In genomic region chr18:22020867-22021370, GRCh38 we compare ENCODE assay signal across 17 cellular contexts.
A peak's percentile ranks its signal among the peaks of the same experiment; 100 is the strongest.
DNase-seq lines count a peak whose midpoint lies in the region; ATAC-seq, FAIRE-seq and TF ChIP-seq lines count a peak whose summit lies in the region.
"Had no signal": no experiment of that assay in that cellular context is flagged by ENCODE, and none has a peak within 500 bp of the region (broad histone marks: within the 10 kb centered on the region; RNA-seq: fewer than 3 reads in every experiment).

No MANE protein-coding gene starts in this region.

- H3K36me3 ChIP-seq in HepG2 (replicated peaks in 1 of 2; ENCODE audit: control insufficient read depth in 1 of 2, insufficient read depth in 2 of 2, low read length in 2 of 2), result no peaks in the 10 kb centered on the region
- H3K36me3 ChIP-seq: BLaER1 treated with 17β-estradiol and CSF1 and Interleukin-3, amounts not matched to agents 10 nM and 100 nM had no signal

- TF ChIP-seq RAD21 in HepG2 (CRISPR knock-in tag; IDR thresholded peaks at IDR 0.05), result no peak

- peak overlapping the region; percentile 94 for H3K4me2 ChIP-seq in HepG2 (ENCODE audit: low read depth, low read length)
- H3K4me2 ChIP-seq: BLaER1 treated with 17β-estradiol and CSF1 and Interleukin-3, amounts not matched to agents 10 nM and 100 nM; KMS-11 had no signal

- TF ChIP-seq POLR2A in HepG2 (IDR thresholded peaks at IDR 0.05; ENCODE audit: insufficient read depth in 1 of 2, low read depth in 2 of 2, low read length in 2 of 2), result no peak

- no peak for FAIRE-seq in HepG2 (lab: Jason Lieb, UNC)

- 0 out of 2 replicates have a peak overlapping the region, but pooled peaks have one; percentile 12 for H3K9ac ChIP-seq in HepG2 (ENCODE audit: insufficient read depth, low read depth, low read length)
- H3K9ac ChIP-seq: BLaER1 treated with 17β-estradiol and CSF1 and Interleukin-3, amounts not matched to agents 10 nM and 100 nM; KMS-11 had no signal

- H3K27ac Mint-ChIP-seq in nephron progenitor cell, result peak overlapping the region; percentile 96
- H3K27ac Mint-ChIP-seq in type B pancreatic cell, result peak overlapping the region; percentile 76

- POLR2A ChIA-PET in HepG2 (lab: Yijun Ruan, JAX), result interaction anchor here (1.3 to 2.4 kb wide), 4 partner anchors 19 to 40 kb away, joined by 3 to 8 read pairs (median 6); no protein-coding TSS in a partner anchor

- intact Hi-C loops in HepG2 (cut with micrococcal nuclease; ENCODE audit: unreplicated experiment), result loop anchor here (2.0 to 10.0 kb wide), 2 partner anchors 16 to 154 kb away; no protein-coding TSS in a partner anchor

- no peaks in the 10 kb centered on the region for H3K27me3 ChIP-seq in HepG2 (ENCODE audit: control insufficient read depth in 1 of 2, insufficient read depth in 2 of 2, low read length in 2 of 2)
- H3K27me3 ChIP-seq: BLaER1 treated with 17β-estradiol and CSF1 and Interleukin-3, amounts not matched to agents 10 nM and 100 nM had no signal

- H3K4me3 Mint-ChIP-seq in nephron progenitor cell (peak overlapping the region; percentile 46), type B pancreatic cell (peak overlapping the region; percentile 4)

- BruUV-seq in HepG2 (replicated peaks; lab: Mats Ljungman, UMichigan), result no TSS peak

- ATAC-seq in HepG2 (peak; percentile 10), HG03457 (IDR thresholded peaks at IDR 0.05; ENCODE audit: unreplicated experiment) (no peak), GM18870 (IDR thresholded peaks at IDR 0.05; ENCODE audit: unreplicated experiment) (no peak)

- WGBS in HepG2 (ENCODE audit: low lambda C conversion rate), result 6% methylated on average over 5 of the region's 7 CpGs

- H3K9me3 ChIP-seq in HepG2 (ENCODE audit: low read length), result no peaks in the 10 kb centered on the region

- H3K36me3 Mint-ChIP-seq in nephron progenitor cell (ENCODE audit: low read depth), result no peaks in the 10 kb centered on the region
- H3K36me3 Mint-ChIP-seq in type B pancreatic cell, result peaks cover 3% of the 10 kb centered on the region

- peaks cover 57% of the 10 kb centered on the region for H3K4me1 ChIP-seq in HepG2 (ENCODE audit: insufficient read depth, low read length)

- in situ Hi-C loops in HepG2 (cut with HindIII; ENCODE audit: extremely low pct_ligation_motif_present, low pct_unique_long_range_greater_than_20kb), result no loop called here

- H3K79me2 ChIP-seq in HepG2 (ENCODE audit: insufficient read depth, low read length), result no peaks in the 10 kb centered on the region

- H3K9me3 Mint-ChIP-seq in nephron progenitor cell (peaks cover 13% of the 10 kb centered on the region), type B pancreatic cell (peaks cover 5% of the 10 kb centered on the region)

- H4K20me1 ChIP-seq in HepG2 (ENCODE audit: insufficient read depth, low read length), result no peaks in the 10 kb centered on the region
- H4K20me1 ChIP-seq: BLaER1 treated with 17β-estradiol and CSF1 and Interleukin-3, amounts not matched to agents 10 nM and 100 nM had no signal

- H2AFZ ChIP-seq in HepG2 (ENCODE audit: low read length), result no peak overlapping the region

- H3K27me3 Mint-ChIP-seq in nephron progenitor cell (ENCODE audit: low read depth, poor library complexity) (peaks cover 4% of the 10 kb centered on the region), type B pancreatic cell (no peaks in the 10 kb centered on the region)

- TF ChIP-seq EP300 in HepG2 (IDR thresholded peaks at IDR 0.05; ENCODE audit: low read depth in 2 of 2, low read length in 2 of 2), result no peak
- TF ChIP-seq EP300 in HepG2 (CRISPR knock-in tag; IDR thresholded peaks at IDR 0.05; ENCODE audit: borderline replicate concordance), result no peak; the same call in 1 of the 2 replicates

- H3K27ac ChIP-seq in HepG2 (ENCODE audit: extremely low read length, insufficient read depth, low read length), result peak overlapping the region; percentile 62
- H3K27ac ChIP-seq: BLaER1 treated with 17β-estradiol and CSF1 and Interleukin-3, amounts not matched to agents 10 nM and 100 nM; HL-60; KMS-11 had no signal

- no peak for TF ChIP-seq CTCF in HepG2 (CRISPR knock-in tag; IDR thresholded peaks at IDR 0.05)
- no peak for TF ChIP-seq CTCF in nephron progenitor cell (IDR thresholded peaks at IDR 0.05)
- TF ChIP-seq CTCF in type B pancreatic cell (conservative IDR thresholded peaks at IDR 0.05), result no peak

- DNase-seq in NCI-H146 (lab: John Stamatoyannopoulos, UW) (peak; percentile 65), NCI-H146 treated with DMSO at 0.1 percent for 48 hours (lab: John Stamatoyannopoulos, UW; ENCODE audit: unreplicated experiment) (no peak), HepG2 (ENCODE audit: low spot score) (no peak), nephron progenitor cell (no peak), type B pancreatic cell (ENCODE audit: extremely low spot score, unreplicated experiment) (no peak), hepatic stellate cell (ENCODE audit: low spot score) (no peak)
- DNase-seq: 8988T, DMS153, EL, NCI-H1092 treated with DMSO at 0.1 percent for 48 hours, NCI-H2029, NCI-H510A had no signal

- H3K4me1 Mint-ChIP-seq in nephron progenitor cell, result peaks cover 47% of the 10 kb centered on the region
- H3K4me1 Mint-ChIP-seq in type B pancreatic cell (ENCODE audit: unreplicated experiment), result peaks cover 22% of the 10 kb centered on the region

- CTCF ChIA-PET in HepG2 (lab: Yijun Ruan, JAX; ENCODE audit: low intra/inter-chr PET ratio, low total read pairs), result no interaction called here

- peak overlapping the region; percentile 18 to 64 (median 48); a peak in 4 of 6 replicates for H3K4me3 ChIP-seq in HepG2 (replicated peaks in 1 of 3; ENCODE audit: insufficient read depth in 1 of 3, low read depth in 2 of 3, low read length in 3 of 3)
- H3K4me3 ChIP-seq: BLaER1 treated with 17β-estradiol and CSF1 and Interleukin-3, amounts not matched to agents 10 nM and 100 nM had no signal

TF ChIP-seq in HepG2, 621 proteins besides CTCF, POLR2A, EP300 and RAD21 (continues in another document):
- TF ChIP-seq ZNF598 (CRISPR knock-in tag; IDR thresholded peaks at IDR 0.05; ENCODE audit: borderline replicate concordance), result no peak
- TF ChIP-seq SAP130 (CRISPR knock-in tag; IDR thresholded peaks at IDR 0.05; ENCODE audit: low read depth), result 0 out of 2 replicates have a peak, but pooled peaks have one; percentile 10
- no peak for TF ChIP-seq PAX8 (CRISPR knock-in tag; IDR thresholded peaks at IDR 0.05; ENCODE audit: borderline replicate concordance)
- peak; percentile 44; the same call in 1 of the 2 replicates for TF ChIP-seq CEBPG (CRISPR knock-in tag; IDR thresholded peaks at IDR 0.05)
- TF ChIP-seq HDAC2 (CRISPR knock-in tag; IDR thresholded peaks at IDR 0.05), result 0 out of 2 replicates have a peak, but pooled peaks have one; percentile 4
- 0 out of 2 replicates have a peak, but pooled peaks have one; percentile 24 for TF ChIP-seq EEA1 (CRISPR knock-in tag; IDR thresholded peaks at IDR 0.05; ENCODE audit: borderline replicate concordance)
- 0 out of 2 replicates have a peak, but pooled peaks have one; percentile 0 for TF ChIP-seq ZNF770 (CRISPR knock-in tag; IDR thresholded peaks at IDR 0.05)
- TF ChIP-seq MXI1 (IDR thresholded peaks at IDR 0.05; ENCODE audit: borderline replicate concordance, low read depth, low read length), result no peak
- no peak for TF ChIP-seq ZNF800 (CRISPR knock-in tag; IDR thresholded peaks at IDR 0.05)
- 0 out of 2 replicates have a peak, but pooled peaks have one; percentile 19 for TF ChIP-seq ZNF710 (CRISPR knock-in tag; IDR thresholded peaks at IDR 0.05; ENCODE audit: borderline replicate concordance)
- TF ChIP-seq NR2F6 (IDR thresholded peaks at IDR 0.05), result no peak
- 0 out of 2 replicates have a peak, but pooled peaks have one; percentile 2 for TF ChIP-seq NR2F6 (CRISPR knock-in tag; IDR thresholded peaks at IDR 0.05)
